32 cellular contexts compared by ENCODE assay signal in the genomic region with DNA sequence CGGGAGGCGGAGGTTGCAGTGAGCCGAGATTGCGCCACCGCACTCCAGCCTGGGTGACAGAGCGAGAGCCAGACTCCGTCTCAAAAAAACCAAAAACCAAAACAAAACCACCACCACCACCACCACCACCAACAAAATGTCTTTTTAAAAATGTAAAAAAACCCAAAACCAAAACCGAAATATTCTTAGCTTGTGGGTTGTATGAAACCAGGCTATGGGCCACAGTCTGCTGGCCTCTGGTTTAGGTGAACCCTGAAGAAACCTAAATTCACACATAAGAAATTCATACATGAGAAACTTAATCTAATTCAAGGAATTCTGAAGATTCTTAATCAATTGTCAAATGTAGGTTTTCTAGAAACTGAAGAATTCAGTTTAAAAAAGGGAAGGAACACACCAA. TPM values are rescaled to one million over a fixed set of nuclear protein-coding genes. Genes with fewer than 3 reads are reported as not detected.
"Had no signal": no experiment of that assay in that cellular context is flagged by ENCODE, and none has a peak within 500 bp of the region (broad histone marks: within the 10 kb centered on the region; RNA-seq: fewer than 3 reads in every experiment).

No MANE protein-coding gene starts in this region.

- H3K9me3 ChIP-seq: colonic mucosa, esophagus muscularis mucosa, heart right ventricle, left ventricle myocardium inferior, lower lobe of right lung, psoas muscle, spleen, thoracic aorta, tibial nerve, upper lobe of left lung had no signal

- H3K36me3 ChIP-seq: colonic mucosa had no signal

- DNase-seq: colonic mucosa; effector memory CD4-positive, alpha-beta T cell; foreskin keratinocyte; glutamatergic neuron; heart right ventricle; hippocampal formation; left colon; left ventricle myocardium inferior; lower lobe of right lung; naive thymus-derived CD8-positive, alpha-beta T cell; nephron progenitor cell; nucleus accumbens; posterior cingulate gyrus; psoas muscle; right cardiac atrium; spleen; stimulated activated CD4-positive, alpha-beta T cell treated with anti-CD3 and anti-CD28 coated beads, Interleukin-4, amount 100 ng/mL, for 4 hours; stimulated activated naive B cell treated with anti-CD40 and anti-IgM and Interleukin-4, amounts not matched to agents 10 μg/mL and 1 μg/mL and 100 μg/mL, for 72 hours had no signal

- ATAC-seq: foreskin keratinocyte; heart right ventricle; left colon; lower lobe of right lung; naive thymus-derived CD8-positive, alpha-beta T cell; psoas muscle; right cardiac atrium; stimulated activated naive B cell treated with anti-CD40 and anti-IgM and Interleukin-4, amounts not matched to agents 10 μg/mL and 1 μg/mL and 100 μg/mL, for 72 hours had no signal

- H3K27ac ChIP-seq: colonic mucosa, esophagus muscularis mucosa, foreskin keratinocyte, heart right ventricle, left ventricle myocardium inferior, lower lobe of right lung, psoas muscle, skin epidermis, spleen, thoracic aorta, tibial nerve, upper lobe of left lung had no signal

- H3K27me3 ChIP-seq: colonic mucosa, esophagus muscularis mucosa, foreskin keratinocyte, heart right ventricle, spleen, tibial nerve, upper lobe of left lung had no signal

- H3K4me3 ChIP-seq: colonic mucosa, esophagus muscularis mucosa, heart right ventricle, left ventricle myocardium inferior, lower lobe of right lung, psoas muscle, skin epidermis, spleen, thoracic aorta, tibial nerve, upper lobe of left lung had no signal

- FAIRE-seq: endothelial cell of umbilical vein, islet of Langerhans, urothelium cell line had no signal

- H3K4me1 ChIP-seq: colonic mucosa, esophagus muscularis mucosa, foreskin keratinocyte, lower lobe of right lung, spleen, tibial nerve, upper lobe of left lung had no signal

RNA-seq across cellular contexts. Expression of gene INSM2, which starts 37.6 kb away (rescaled TPM):
- total RNA-seq: colonic mucosa; endothelial cell of umbilical vein; epithelial cell of proximal tubule; esophagus muscularis mucosa; fibroblast of lung; foreskin keratinocyte; heart right ventricle; kidney epithelial cell; left colon; left ventricle myocardium inferior; lower lobe of right lung; mesenteric fat pad; myocyte; naive thymus-derived CD8-positive, alpha-beta T cell; osteocyte; psoas muscle; right cardiac atrium; thoracic aorta; tibial nerve had no signal
- polyA plus RNA-seq: endothelial cell of umbilical vein; fibroblast of lung; foreskin keratinocyte; heart right ventricle; naive thymus-derived CD8-positive, alpha-beta T cell; psoas muscle; right cardiac atrium had no signal
